Comparison of ENCODE assay signal across 8 cellular contexts in genomic region chr12:132445884-132446471, GRCh38. TPM values are rescaled to one million over a fixed set of nuclear protein-coding genes. Genes with fewer than 3 reads are reported as not detected.
A peak's percentile ranks its signal among the peaks of the same experiment; 100 is the strongest.
DNase-seq lines count a peak whose midpoint lies in the region; ATAC-seq and TF ChIP-seq lines count a peak whose summit lies in the region.

No MANE protein-coding gene starts in this region.

- peaks cover 51% of the 10 kb centered on the region for H3K4me1 ChIP-seq in CD4-positive, CD25-positive, alpha-beta regulatory T cell (ENCODE audit: control insufficient read depth, insufficient read depth, low read length, poor library complexity, severe bottlenecking)
- no peaks in the 10 kb centered on the region for H3K4me1 ChIP-seq in mesendoderm (ENCODE audit: control insufficient read depth, low read depth, low read length)

- no peak overlapping the region for H3K9ac ChIP-seq in mesendoderm (ENCODE audit: low read length)

- DNase-seq in CD4-positive, CD25-positive, alpha-beta regulatory T cell: peak; percentile 63 to 82 (median 65)
- DNase-seq in NCI-H1436 (lab: John Stamatoyannopoulos, UW) (peak; percentile 92), dermis microvascular lymphatic vessel endothelial cell (ENCODE audit: low read depth in 2 of 2) (peak; percentile 32 to 66), mesendoderm (peak; percentile 97), EL (no peak), GM13977 (ENCODE audit: low spot score) (no peak)
- DNase-seq in stimulated activated effector memory CD8-positive, alpha-beta T cell treated with anti-CD3 and anti-CD28 coated beads, Interleukin-12 subunit alpha, Interleukin-12 subunit beta, amount 100 ng/mL, for 72 hours (ENCODE audit: low spot score in 2 of 2): peak; percentile 27 to 67

- H3K18ac ChIP-seq in mesendoderm (ENCODE audit: low read length): no peak overlapping the region

- no peak overlapping the region for H2BK5ac ChIP-seq in mesendoderm (ENCODE audit: low read length)

- peaks cover 0 to 3% (median 0%) of the 10 kb centered on the region in 7 donors for H3K9me3 Mint-ChIP-seq in CD4-positive, CD25-positive, alpha-beta regulatory T cell
- no peaks in the 10 kb centered on the region for H3K9me3 Mint-ChIP-seq in stimulated activated effector memory CD8-positive, alpha-beta T cell treated with anti-CD3 and anti-CD28 coated beads, Interleukin-12 subunit alpha, Interleukin-12 subunit beta, amount 100 ng/mL, for 72 hours

- H3K79me2 ChIP-seq in mesendoderm (ENCODE audit: control insufficient read depth, insufficient read depth, low read length): no peaks in the 10 kb centered on the region

- no peaks in the 10 kb centered on the region for H3K79me1 ChIP-seq in mesendoderm (ENCODE audit: low read length)

- TF ChIP-seq CTCF in VCaP (conservative IDR thresholded peaks at IDR 0.05) (no peak), GM13977 (IDR thresholded peaks at IDR 0.05; ENCODE audit: extremely low read depth, insufficient read depth, missing control alignments) (no peak)

- peak overlapping the region; percentile 100 for H3K27ac Mint-ChIP-seq in CD4-positive, CD25-positive, alpha-beta regulatory T cell
- peak overlapping the region; percentile 100 for H3K27ac Mint-ChIP-seq in stimulated activated effector memory CD8-positive, alpha-beta T cell treated with anti-CD3 and anti-CD28 coated beads, Interleukin-12 subunit alpha, Interleukin-12 subunit beta, amount 100 ng/mL, for 72 hours

- H2BK15ac ChIP-seq in mesendoderm (replicated peaks; ENCODE audit: low read depth): no peak overlapping the region

- peaks cover 4% of the 10 kb centered on the region for H3K36me3 Mint-ChIP-seq in CD4-positive, CD25-positive, alpha-beta regulatory T cell
- peaks cover 19% of the 10 kb centered on the region for H3K36me3 Mint-ChIP-seq in stimulated activated effector memory CD8-positive, alpha-beta T cell treated with anti-CD3 and anti-CD28 coated beads, Interleukin-12 subunit alpha, Interleukin-12 subunit beta, amount 100 ng/mL, for 72 hours

- H3K23ac ChIP-seq in mesendoderm (ENCODE audit: low read length): no peak overlapping the region

- H3K56ac ChIP-seq in mesendoderm (ENCODE audit: low read length): peak overlapping the region; percentile 20

- H3K4me3 Mint-ChIP-seq in CD4-positive, CD25-positive, alpha-beta regulatory T cell: peak overlapping the region; percentile 56 to 93 (median 88)
- H3K4me3 Mint-ChIP-seq in stimulated activated effector memory CD8-positive, alpha-beta T cell treated with anti-CD3 and anti-CD28 coated beads, Interleukin-12 subunit alpha, Interleukin-12 subunit beta, amount 100 ng/mL, for 72 hours: peak overlapping the region; percentile 97

- no CpG with 5 or more reads among the region's 38 CpGs for WGBS in mesendoderm (ENCODE audit: extremely low coverage, insufficient coverage, low lambda C conversion rate)

- H3K27me3 Mint-ChIP-seq in CD4-positive, CD25-positive, alpha-beta regulatory T cell: no peaks in the 10 kb centered on the region

- H3K4me1 Mint-ChIP-seq in CD4-positive, CD25-positive, alpha-beta regulatory T cell: peaks cover 0 to 76% (median 21%) of the 10 kb centered on the region in 4 donors
- peaks cover 38% of the 10 kb centered on the region for H3K4me1 Mint-ChIP-seq in stimulated activated effector memory CD8-positive, alpha-beta T cell treated with anti-CD3 and anti-CD28 coated beads, Interleukin-12 subunit alpha, Interleukin-12 subunit beta, amount 100 ng/mL, for 72 hours

- no peak overlapping the region for H3K4ac ChIP-seq in mesendoderm (ENCODE audit: low read depth, low read length)

- no peak overlapping the region for H4K8ac ChIP-seq in mesendoderm (ENCODE audit: low read depth, low read length)

- ATAC-seq in CD4-positive, CD25-positive, alpha-beta regulatory T cell (ENCODE audit: low read depth in 2 of 2): peak in 1 of 2 donors; percentile 9
- peak; percentile 73 for ATAC-seq in stimulated activated effector memory CD8-positive, alpha-beta T cell treated with anti-CD3 and anti-CD28 coated beads, Interleukin-12 subunit alpha, Interleukin-12 subunit beta, amount 100 ng/mL, for 72 hours

- in situ Hi-C loops in GM13977 (cut with MboI; ENCODE audit: low pct_unique_long_range_greater_than_20kb, low sequenced_read_pairs, unreplicated experiment): no loop called here

- H2BK120ac ChIP-seq in mesendoderm (ENCODE audit: low read depth, low read length): no peak overlapping the region

- peak overlapping the region; percentile 15 for H3K4me2 ChIP-seq in mesendoderm (ENCODE audit: low read length)

- H3K27me3 ChIP-seq in CD4-positive, CD25-positive, alpha-beta regulatory T cell (ENCODE audit: control insufficient read depth, insufficient read depth, low read length): no peaks in the 10 kb centered on the region
- H3K27me3 ChIP-seq in mesendoderm (ENCODE audit: insufficient read depth, low read length, poor library complexity): no peaks in the 10 kb centered on the region

- H2AK5ac ChIP-seq in mesendoderm (ENCODE audit: low read length): no peak overlapping the region

- no peak overlapping the region for H4K5ac ChIP-seq in mesendoderm (ENCODE audit: low read length)

- peak overlapping the region; percentile 44 for H3K4me3 ChIP-seq in CD4-positive, CD25-positive, alpha-beta regulatory T cell (ENCODE audit: low read depth, low read length)
- no peak overlapping the region for H3K4me3 ChIP-seq in mesendoderm (ENCODE audit: low read length)

- no peaks in the 10 kb centered on the region for H3K36me3 ChIP-seq in CD4-positive, CD25-positive, alpha-beta regulatory T cell (ENCODE audit: control insufficient read depth, insufficient read depth, low read length)
- no peaks in the 10 kb centered on the region for H3K36me3 ChIP-seq in mesendoderm (ENCODE audit: control insufficient read depth, insufficient read depth, low read length)

- H3K9me3 ChIP-seq in CD4-positive, CD25-positive, alpha-beta regulatory T cell (ENCODE audit: control insufficient read depth in 2 of 2, low read length in 2 of 2): no peaks in the 10 kb centered on the region

- H3K27ac ChIP-seq in CD4-positive, CD25-positive, alpha-beta regulatory T cell (ENCODE audit: insufficient read depth, low read length, poor library complexity, severe bottlenecking): peak overlapping the region; percentile 92
- H3K27ac ChIP-seq in VCaP (peak overlapping the region; percentile 84), mesendoderm (ENCODE audit: low read depth, low read length) (no peak overlapping the region)

RNA-seq across cellular contexts. Expression of gene FBRSL1, which starts 44.0 kb away (rescaled TPM):
- total RNA-seq in CD4-positive, CD25-positive, alpha-beta regulatory T cell: 94.6 TPM
- polyA plus RNA-seq in CD4-positive, CD25-positive, alpha-beta regulatory T cell: under 1 TPM; 0.16 to 0.78 (median 0.31) TPM
- 4.8 and 9.4 TPM in 2 replicates for total RNA-seq in dermis microvascular lymphatic vessel endothelial cell
- polyA plus RNA-seq in mesendoderm (2013, experiment 1 of 2): 86.6 TPM
- polyA plus RNA-seq in mesendoderm (2013, experiment 2 of 2): 82.2 TPM

Comparison
In these comparisons a context has a peak if more than half of its experiments do, and no peak if none do; other contexts are left out.
1. DNase-seq: peak in CD4-positive, CD25-positive, alpha-beta regulatory T cell (3 of 3), NCI-H1436 (single experiment), dermis microvascular lymphatic vessel endothelial cell (2 of 2), mesendoderm (single experiment) and stimulated activated effector memory CD8-positive, alpha-beta T cell treated with anti-CD3 and anti-CD28 coated beads, Interleukin-12 subunit alpha, Interleukin-12 subunit beta, amount 100 ng/mL, for 72 hours (2 of 2); none in EL (single experiment) and GM13977 (single experiment).